ENCODE assay signal across 13 cellular contexts in genomic region chr19:2394669-2395292, GRCh38. TPM values are rescaled to one million over a fixed set of nuclear protein-coding genes. Genes with fewer than 3 reads are reported as not detected.
DNase-seq lines count a peak whose midpoint lies in the region; ATAC-seq and TF ChIP-seq lines count a peak whose summit lies in the region.
"Had no signal": no experiment of that assay in that cellular context is flagged by ENCODE, and none has a peak within 500 bp of the region (broad histone marks: within the 10 kb centered on the region; RNA-seq: fewer than 3 reads in every experiment).

No MANE protein-coding gene starts in this region.

- H3K79me2 ChIP-seq in OCI-LY7 (ENCODE audit: insufficient read depth, low read depth, low read length): no peaks in the 10 kb centered on the region
- no peaks in the 10 kb centered on the region for H3K79me2 ChIP-seq in hepatocyte

- peaks cover 12% of the 10 kb centered on the region for H3K4me1 Mint-ChIP-seq in stimulated activated naive CD8-positive, alpha-beta T cell treated with anti-CD3 and anti-CD28 coated beads, Interleukin-15, Interleukin-2, amounts not matched to agents 100 ng/mL and 50 ng/mL, for 24 hours (ENCODE audit: low read depth)

- peak overlapping the region; percentile 56 for H3K4me3 Mint-ChIP-seq in stimulated activated naive CD8-positive, alpha-beta T cell treated with anti-CD3 and anti-CD28 coated beads, Interleukin-15, Interleukin-2, amounts not matched to agents 100 ng/mL and 50 ng/mL, for 24 hours
- H3K4me3 Mint-ChIP-seq: HFFc6 had no signal

- peaks cover 4% of the 10 kb centered on the region for H3K27me3 Mint-ChIP-seq in stimulated activated naive CD8-positive, alpha-beta T cell treated with anti-CD3 and anti-CD28 coated beads, Interleukin-15, Interleukin-2, amounts not matched to agents 100 ng/mL and 50 ng/mL, for 24 hours

- H3K36me3 Mint-ChIP-seq in stimulated activated naive CD8-positive, alpha-beta T cell treated with anti-CD3 and anti-CD28 coated beads, Interleukin-15, Interleukin-2, amounts not matched to agents 100 ng/mL and 50 ng/mL, for 24 hours (ENCODE audit: low read depth): no peaks in the 10 kb centered on the region

- peak overlapping the region; percentile 69 for H3K4me2 ChIP-seq in OCI-LY7 (ENCODE audit: low read length)
- H3K4me2 ChIP-seq in hepatocyte: no peak overlapping the region

- no peak for DNase-seq in stimulated activated naive CD8-positive, alpha-beta T cell treated with anti-CD3 and anti-CD28 coated beads, Interleukin-15, Interleukin-2, amounts not matched to agents 100 U/mL and 50 U/mL, for 24 hours
- DNase-seq in OCI-LY7 (ENCODE audit: low spot score) (no peak), hepatocyte (ENCODE audit: low spot score) (peak; percentile 38), NCI-H2029 treated with DMSO at 0.1 percent for 48 hours (lab: John Stamatoyannopoulos, UW) (no peak), COLO829 (ENCODE audit: low spot score) (no peak)
- DNase-seq: activated naive CD4-positive, alpha-beta T cell; gastrocnemius medialis; HFFc6; lower lobe of right lung had no signal

- H3K4me1 ChIP-seq in OCI-LY7 (ENCODE audit: insufficient read depth, low read length, poor library complexity, severe bottlenecking) (peaks cover 22% of the 10 kb centered on the region), hepatocyte (ENCODE audit: insufficient read depth) (no peaks in the 10 kb centered on the region)
- H3K4me1 ChIP-seq: gastrocnemius medialis, lower lobe of right lung had no signal

- CTCF ChIA-PET in OCI-LY7 (lab: Charles Lee; ENCODE audit: unreplicated experiment): no interaction called here

- POLR2A ChIA-PET in OCI-LY7 (lab: Charles Lee): interaction anchor here (0.6 to 1.7 kb wide), 6 partner anchors 9 to 231 kb away, joined by 3 to 5 read pairs (median 3); partner anchors contain the start of genes DOT1L, GADD45B, LSM7 and SPPL2B

- H2AFZ ChIP-seq in OCI-LY7 (ENCODE audit: low read length): peak overlapping the region; percentile 99
- no peak overlapping the region for H2AFZ ChIP-seq in hepatocyte

- H3K36me3 ChIP-seq in OCI-LY7 (ENCODE audit: insufficient read depth, low read length) (no peaks in the 10 kb centered on the region), hepatocyte (replicated peaks; ENCODE audit: insufficient read depth, low read depth) (no peaks in the 10 kb centered on the region)
- H3K36me3 ChIP-seq: gastrocnemius medialis, lower lobe of right lung had no signal

- no peak overlapping the region for H3K27ac Mint-ChIP-seq in stimulated activated naive CD8-positive, alpha-beta T cell treated with anti-CD3 and anti-CD28 coated beads, Interleukin-15, Interleukin-2, amounts not matched to agents 100 ng/mL and 50 ng/mL, for 24 hours
- H3K27ac Mint-ChIP-seq: HFFc6 had no signal

- BruUV-seq in OCI-LY7 (replicated peaks; lab: Mats Ljungman, UMichigan): no TSS peak

- H3K4me3 ChIP-seq in OCI-LY7 (ENCODE audit: low read depth, low read length, poor library complexity, severe bottlenecking) (peak overlapping the region; percentile 56), hepatocyte (no peak overlapping the region)
- H3K4me3 ChIP-seq: gastrocnemius medialis, lower lobe of right lung had no signal

- WGBS in hepatocyte (ENCODE audit: low lambda C conversion rate, missing lambda C conversion rate): 88% methylated on average over 20 of the region's 20 CpGs

- H4K20me1 ChIP-seq in OCI-LY7 (ENCODE audit: insufficient read depth, low read length) (no peaks in the 10 kb centered on the region), hepatocyte (ENCODE audit: insufficient read depth, poor library complexity, severe bottlenecking) (no peaks in the 10 kb centered on the region)

- no peaks in the 10 kb centered on the region for H3K9me3 Mint-ChIP-seq in stimulated activated naive CD8-positive, alpha-beta T cell treated with anti-CD3 and anti-CD28 coated beads, Interleukin-15, Interleukin-2, amounts not matched to agents 100 ng/mL and 50 ng/mL, for 24 hours

- TF ChIP-seq CTCF in OCI-LY7 (conservative IDR thresholded peaks at IDR 0.05; ENCODE audit: low read length) (no peak), hepatocyte (IDR thresholded peaks at IDR 0.05; ENCODE audit: poor library complexity) (no peak)

- H3K9me3 ChIP-seq in OCI-LY7 (ENCODE audit: low read length) (peaks cover 10% of the 10 kb centered on the region; the same call in 1 of the 2 replicates), hepatocyte (ENCODE audit: low read depth) (no peaks in the 10 kb centered on the region)
- H3K9me3 ChIP-seq: gastrocnemius medialis, lower lobe of right lung had no signal

- intact Hi-C loops in OCI-LY7 (cut with micrococcal nuclease; ENCODE audit: unreplicated experiment): no loop called here

- H3K9me2 ChIP-seq in OCI-LY7 (ENCODE audit: insufficient read depth, low read length): no peaks in the 10 kb centered on the region
- H3K9me2 ChIP-seq in hepatocyte (replicated peaks; ENCODE audit: insufficient read depth): no peaks in the 10 kb centered on the region

- no peak for ATAC-seq in stimulated activated naive CD8-positive, alpha-beta T cell treated with anti-CD3 and anti-CD28 coated beads, Interleukin-15, Interleukin-2, amounts not matched to agents 100 U/mL and 50 U/mL, for 24 hours
- no peak for ATAC-seq in GM19397 (IDR thresholded peaks at IDR 0.05; ENCODE audit: unreplicated experiment)
- no peak for ATAC-seq in HG03045 (IDR thresholded peaks at IDR 0.05; ENCODE audit: unreplicated experiment)
- ATAC-seq: gastrocnemius medialis, Panc1 had no signal

- H3K27ac ChIP-seq in OCI-LY7 (ENCODE audit: low read depth, low read length, poor library complexity, severe bottlenecking) (peak overlapping the region; percentile 49), hepatocyte (no peak overlapping the region)
- H3K27ac ChIP-seq: gastrocnemius medialis, lower lobe of right lung had no signal

- no peaks in the 10 kb centered on the region for H3K27me3 ChIP-seq in hepatocyte

RNA-seq across cellular contexts. Expression of gene TIMM13, which starts 32.6 kb away (rescaled TPM):
- 55.4 and 60.0 TPM in 2 replicates for total RNA-seq in OCI-LY7 (2014; rRNA removed; shearing (Covaris generic))
- total RNA-seq in OCI-LY7 (2022) (95.3 and 120 TPM in 2 replicates), hepatocyte (38.3 and 47.4 TPM in 2 replicates)
- 188 and 213 TPM in 2 replicates for polyA plus RNA-seq in hepatocyte

RNA-seq across cellular contexts. Expression of gene TMPRSS9, which starts 34.7 kb away (rescaled TPM):
- total RNA-seq in OCI-LY7 (2014; rRNA removed; shearing (Covaris generic)): 0.44 TPM in 1 of 2 replicates, not detected in the other
- total RNA-seq in OCI-LY7 (2022) (0.28 TPM in 1 of 2 replicates, not detected in the other), hepatocyte (0.23 TPM in 1 of 2 replicates, not detected in the other)
- polyA plus RNA-seq in hepatocyte: not detected in 2 replicates
- total RNA-seq: gastrocnemius medialis, HFFc6, lower lobe of right lung had no signal
